In the genomic region with DNA sequence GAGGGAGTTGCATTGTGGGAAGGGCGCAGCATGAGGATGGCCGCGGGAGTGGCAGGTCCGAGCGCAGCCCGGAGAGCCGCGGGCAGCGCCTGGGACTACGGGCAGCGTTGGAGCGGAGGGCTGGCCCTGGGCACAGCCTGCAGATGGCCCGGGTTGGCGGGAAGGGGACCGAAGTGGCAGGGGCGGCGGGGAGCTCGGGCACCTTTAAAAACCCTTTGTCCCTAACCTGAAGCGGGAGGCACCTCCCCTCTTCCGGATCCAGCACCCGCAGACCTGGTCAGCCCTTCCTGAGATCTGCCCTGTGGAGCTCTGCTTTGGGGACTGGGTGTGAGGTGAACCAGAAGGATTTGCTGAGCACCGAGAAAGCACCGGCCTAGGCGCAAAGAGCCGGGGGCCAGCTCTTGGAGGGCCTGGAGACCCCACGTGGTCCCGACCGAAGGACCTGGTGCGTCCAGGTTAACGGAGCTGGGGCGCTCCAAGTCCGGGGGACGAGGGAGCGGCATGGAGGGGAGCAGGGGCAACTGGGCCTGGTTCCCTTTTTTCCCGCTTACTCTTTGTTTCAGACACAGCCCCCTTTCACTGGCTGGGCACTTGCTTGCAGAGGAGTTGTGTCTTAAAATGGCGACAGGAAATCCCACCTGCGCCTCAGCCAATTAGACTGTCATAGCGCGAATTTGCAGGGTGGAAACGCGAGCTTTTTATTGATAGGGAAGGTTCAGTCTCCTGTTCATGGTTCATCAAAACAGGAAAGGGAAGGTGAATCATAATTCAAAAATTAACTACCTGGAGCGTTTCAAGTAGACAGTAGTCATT, we compare ENCODE assay signal across 7 cellular contexts. TPM values are rescaled to one million over a fixed set of nuclear protein-coding genes. Genes with fewer than 3 reads are reported as not detected.
DNase-seq lines count a peak whose midpoint lies in the region; ATAC-seq and TF ChIP-seq lines count a peak whose summit lies in the region.

No MANE protein-coding gene starts in this region.

- peaks cover 42% of the 10 kb centered on the region for H3K79me2 ChIP-seq in hepatocyte

- no peaks in the 10 kb centered on the region for H3K9me3 ChIP-seq in hepatocyte (ENCODE audit: low read depth)

- intact Hi-C loops in activated naive CD4-positive, alpha-beta T cell treated with anti-CD3 and anti-CD28 coated beads for 36 hours (cut with micrococcal nuclease), result loop anchor here (1.0 to 5.0 kb wide), 15 partner anchors 54 to 1543 kb away; a partner anchor contains a TSS

- CTCF ChIA-PET in activated naive CD4-positive, alpha-beta T cell treated with anti-CD3 and anti-CD28 coated beads for 36 hours (lab: Charles Lee), result interaction anchor here (0.5 to 1.9 kb wide), 5 partner anchors 29 to 287 kb away, joined by 3 to 7 read pairs (median 4); no protein-coding TSS in a partner anchor

- H3K36me3 Mint-ChIP-seq in activated naive CD4-positive, alpha-beta T cell treated with anti-CD3 and anti-CD28 coated beads for 36 hours (ENCODE audit: low read depth), result peaks cover 13% of the 10 kb centered on the region

- H3K27me3 Mint-ChIP-seq in activated naive CD4-positive, alpha-beta T cell treated with anti-CD3 and anti-CD28 coated beads for 36 hours (ENCODE audit: low read depth), result no peaks in the 10 kb centered on the region

- no peaks in the 10 kb centered on the region for H3K27me3 ChIP-seq in hepatocyte

- peaks cover 15% of the 10 kb centered on the region for H3K4me1 ChIP-seq in hepatocyte (ENCODE audit: insufficient read depth)

- no peaks in the 10 kb centered on the region for H4K20me1 ChIP-seq in hepatocyte (ENCODE audit: insufficient read depth, poor library complexity, severe bottlenecking)

- peak overlapping the region; percentile 46 for H2AFZ ChIP-seq in hepatocyte

- 16% methylated on average over 39 of the region's 42 CpGs for WGBS in hepatocyte (ENCODE audit: low lambda C conversion rate, missing lambda C conversion rate)

- DNase-seq in RPMI8226 (peak; percentile 54), hepatocyte (ENCODE audit: low spot score) (peak; percentile 69), NCI-H2029 treated with DMSO at 0.1 percent for 48 hours (lab: John Stamatoyannopoulos, UW) (no peak)
- DNase-seq in activated naive CD4-positive, alpha-beta T cell treated with anti-CD3 and anti-CD28 coated beads for 36 hours, result peak; percentile 92
- DNase-seq in stimulated activated CD4-positive, alpha-beta T cell treated with anti-CD3 and anti-CD28 coated beads, Interleukin-12 subunit alpha, Interleukin-12 subunit beta, amount 100 ng/mL, for 24 hours (ENCODE audit: low read depth in 2 of 2), result peak; percentile 69 to 72

- H3K27ac ChIP-seq in hepatocyte, result peak overlapping the region; percentile 93

- peaks cover 31% of the 10 kb centered on the region for H3K4me1 Mint-ChIP-seq in activated naive CD4-positive, alpha-beta T cell treated with anti-CD3 and anti-CD28 coated beads for 36 hours (ENCODE audit: low read depth)

- peak; percentile 21 for ATAC-seq in GM18861 (IDR thresholded peaks at IDR 0.05; ENCODE audit: unreplicated experiment)
- ATAC-seq in HG02970 (IDR thresholded peaks at IDR 0.05; ENCODE audit: low FRiP score, unreplicated experiment), result peak; percentile 18

- no peaks in the 10 kb centered on the region for H3K9me2 ChIP-seq in hepatocyte (replicated peaks; ENCODE audit: insufficient read depth)

- H3K36me3 ChIP-seq in hepatocyte (replicated peaks; ENCODE audit: insufficient read depth, low read depth), result no peaks in the 10 kb centered on the region

- H3K4me3 Mint-ChIP-seq in activated naive CD4-positive, alpha-beta T cell treated with anti-CD3 and anti-CD28 coated beads for 36 hours, result no peak overlapping the region

- no peaks in the 10 kb centered on the region for H3K9me3 Mint-ChIP-seq in activated naive CD4-positive, alpha-beta T cell treated with anti-CD3 and anti-CD28 coated beads for 36 hours

- H3K4me3 ChIP-seq in hepatocyte, result peak overlapping the region; percentile 83

- H3K27ac Mint-ChIP-seq in activated naive CD4-positive, alpha-beta T cell treated with anti-CD3 and anti-CD28 coated beads for 36 hours, result no peak overlapping the region

- no peak for TF ChIP-seq CTCF in hepatocyte (IDR thresholded peaks at IDR 0.05; ENCODE audit: poor library complexity)

- peak overlapping the region; percentile 95 for H3K4me2 ChIP-seq in hepatocyte

RNA-seq across cellular contexts. Expression of a gene that starts 0.8 kb away (rescaled TPM):
- 100 to 1,000 TPM; 105 to 110 TPM for total RNA-seq in activated naive CD4-positive, alpha-beta T cell treated with anti-CD3 and anti-CD28 coated beads for 36 hours
- total RNA-seq in hepatocyte, result 86.8 and 96.1 TPM in 2 replicates
- polyA plus RNA-seq in hepatocyte, result 48.2 and 54.4 TPM in 2 replicates
